28 cellular contexts compared by ENCODE assay signal in genomic region chr19:14339741-14340140, GRCh38.
"Had no signal": no experiment of that assay in that cellular context is flagged by ENCODE, and none has a peak within 500 bp of the region (broad histone marks: within the 10 kb centered on the region; RNA-seq: fewer than 3 reads in every experiment).

No MANE protein-coding gene starts in this region.

- H3K36me3 ChIP-seq: ovary, right lobe of liver, sigmoid colon, stomach, thoracic aorta, thyroid gland, tibial nerve, upper lobe of left lung, vagina had no signal

- H3K4me1 Mint-ChIP-seq: nephron progenitor cell; neural crest cell; stimulated activated effector memory CD8-positive, alpha-beta T cell treated with anti-CD3 and anti-CD28 coated beads, Interleukin-12 subunit alpha, Interleukin-12 subunit beta, amount 100 ng/mL, for 72 hours had no signal

- H3K9ac ChIP-seq: parathyroid adenoma had no signal

- DNase-seq: naive thymus-derived CD8-positive, alpha-beta T cell; nephron progenitor cell; occipital lobe; ovary; psoas muscle; right cardiac atrium; right lobe of liver; sigmoid colon; small intestine; stimulated activated CD4-positive, alpha-beta T cell treated with anti-CD3 and anti-CD28 coated beads, Interleukin-15, amount 100 ng/mL, for 24 hours; stimulated activated CD4-positive, alpha-beta T cell treated with anti-CD3 and anti-CD28 coated beads, Interleukin-2, amount 100 ng/mL, for 24 hours; stimulated activated CD4-positive, alpha-beta T cell treated with anti-CD3 and anti-CD28 coated beads, Interleukin-2, amount 100 ng/mL, for 48 hours; stimulated activated CD4-positive, alpha-beta T cell treated with anti-CD3 and anti-CD28 coated beads, Interleukin-4, amount 100 ng/mL, for 24 hours; stimulated activated naive B cell treated with anti-CD40 and anti-IgM and Interleukin-4, amounts not matched to agents 10 μg/mL and 1 μg/mL and 100 μg/mL, for 72 hours; stimulated activated naive CD4-positive, alpha-beta T cell treated with Interleukin-2 at 50 U/mL for 16 hours; stomach; thyroid gland; trophoblast cell; upper lobe of left lung had no signal

- H3K9me3 Mint-ChIP-seq: naive thymus-derived CD8-positive, alpha-beta T cell; natural killer cell treated with Interleukin-12 subunit alpha and Interleukin-12 subunit beta and Interleukin-15 and Interleukin-18, amount 100 ng/mL, for 72 hours; neural crest cell; stimulated activated effector memory CD8-positive, alpha-beta T cell treated with anti-CD3 and anti-CD28 coated beads, Interleukin-12 subunit alpha, Interleukin-12 subunit beta, amount 100 ng/mL, for 72 hours; stimulated activated naive CD8-positive, alpha-beta T cell treated with anti-CD3 and anti-CD28 coated beads, Interleukin-15, Interleukin-2, amounts not matched to agents 100 ng/mL and 50 ng/mL, for 24 hours had no signal

- H3K27ac Mint-ChIP-seq: natural killer cell treated with Interleukin-12 subunit alpha and Interleukin-12 subunit beta and Interleukin-15 and Interleukin-18, amount 100 ng/mL, for 72 hours; nephron progenitor cell; progenitor cell of endocrine pancreas; stimulated activated effector memory CD8-positive, alpha-beta T cell treated with anti-CD3 and anti-CD28 coated beads, Interleukin-12 subunit alpha, Interleukin-12 subunit beta, amount 100 ng/mL, for 72 hours; stimulated activated naive B cell treated with anti-CD40 and anti-IgM and Interleukin-4, amounts not matched to agents 10 μg/mL and 1 μg/mL and 100 μg/mL, for 72 hours; stimulated activated naive CD8-positive, alpha-beta T cell treated with anti-CD3 and anti-CD28 coated beads, Interleukin-15, Interleukin-2, amounts not matched to agents 100 ng/mL and 50 ng/mL, for 24 hours had no signal

- H3K27me3 ChIP-seq: ovary, right lobe of liver, sigmoid colon, stomach, thyroid gland, tibial nerve, upper lobe of left lung, vagina had no signal

- H3K36me3 Mint-ChIP-seq: naive thymus-derived CD8-positive, alpha-beta T cell; natural killer cell treated with Interleukin-12 subunit alpha and Interleukin-12 subunit beta and Interleukin-15 and Interleukin-18, amount 100 ng/mL, for 72 hours; stimulated activated effector memory CD8-positive, alpha-beta T cell treated with anti-CD3 and anti-CD28 coated beads, Interleukin-12 subunit alpha, Interleukin-12 subunit beta, amount 100 ng/mL, for 72 hours had no signal

- H3K79me2 ChIP-seq: parathyroid adenoma had no signal

- H3K9me3 ChIP-seq: ovary, psoas muscle, right lobe of liver, sigmoid colon, stomach, thoracic aorta, thyroid gland, upper lobe of left lung, vagina had no signal

- H3K27me3 Mint-ChIP-seq: naive thymus-derived CD8-positive, alpha-beta T cell; natural killer cell treated with Interleukin-12 subunit alpha and Interleukin-12 subunit beta and Interleukin-15 and Interleukin-18, amount 100 ng/mL, for 72 hours; stimulated activated naive B cell treated with anti-CD40 and anti-IgM and Interleukin-4, amounts not matched to agents 10 μg/mL and 1 μg/mL and 100 μg/mL, for 72 hours; stimulated activated naive CD8-positive, alpha-beta T cell treated with anti-CD3 and anti-CD28 coated beads, Interleukin-15, Interleukin-2, amounts not matched to agents 100 ng/mL and 50 ng/mL, for 24 hours had no signal

- H3K4me1 ChIP-seq: parathyroid adenoma, psoas muscle, right lobe of liver, sigmoid colon, stomach, thyroid gland, tibial nerve, upper lobe of left lung, vagina had no signal

- H3K27ac ChIP-seq: ovary, parathyroid adenoma, psoas muscle, right lobe of liver, sigmoid colon, stomach, thoracic aorta, thyroid gland, tibial nerve, upper lobe of left lung, vagina had no signal

- H2AFZ ChIP-seq: parathyroid adenoma had no signal

- H3K4me3 Mint-ChIP-seq: naive thymus-derived CD8-positive, alpha-beta T cell; natural killer cell treated with Interleukin-12 subunit alpha and Interleukin-12 subunit beta and Interleukin-15 and Interleukin-18, amount 100 ng/mL, for 72 hours; nephron progenitor cell; neural crest cell; stimulated activated effector memory CD8-positive, alpha-beta T cell treated with anti-CD3 and anti-CD28 coated beads, Interleukin-12 subunit alpha, Interleukin-12 subunit beta, amount 100 ng/mL, for 72 hours; stimulated activated naive B cell treated with anti-CD40 and anti-IgM and Interleukin-4, amounts not matched to agents 10 μg/mL and 1 μg/mL and 100 μg/mL, for 72 hours; stimulated activated naive CD8-positive, alpha-beta T cell treated with anti-CD3 and anti-CD28 coated beads, Interleukin-15, Interleukin-2, amounts not matched to agents 100 ng/mL and 50 ng/mL, for 24 hours had no signal

- H3K4me3 ChIP-seq: ovary, psoas muscle, right lobe of liver, sigmoid colon, stomach, thoracic aorta, thyroid gland, tibial nerve, upper lobe of left lung, vagina had no signal
